In genomic region chr1:203268901-203269653, GRCh38 we compare ENCODE assay signal across 1 cellular context.
A peak's percentile ranks its signal among the peaks of the same experiment; 100 is the strongest.
TF ChIP-seq lines count a peak whose summit lies in the region.

No MANE protein-coding gene starts in this region.

TF ChIP-seq in K562, 482 proteins besides CTCF, POLR2A, EP300 and RAD21:
- no peak for TF ChIP-seq PHTF2 (CRISPR knock-in tag; IDR thresholded peaks at IDR 0.05)
- 0 out of 2 replicates have a peak, but pooled peaks have one; percentile 7 for TF ChIP-seq OTX1 (CRISPR knock-in tag; IDR thresholded peaks at IDR 0.05)
- 0 out of 4 replicates have a peak, but pooled peaks of 1 of the 2 experiments have one; percentile 21 for TF ChIP-seq MAZ (CRISPR knock-in tag; conservative IDR thresholded peaks at IDR 0.05 in 1 of 2, IDR thresholded peaks at IDR 0.05 in 1 of 2)
- no peak for TF ChIP-seq TOE1 (IDR thresholded peaks at IDR 0.05; ENCODE audit: borderline replicate concordance)
- TF ChIP-seq TOE1 (CRISPR knock-in tag; IDR thresholded peaks at IDR 0.05; ENCODE audit: borderline replicate concordance, low read depth), result peak; percentile 84; the same call in 1 of the 2 replicates
- peak; percentile 26 for TF ChIP-seq ZFP36 (IDR thresholded peaks at IDR 0.05; ENCODE audit: low read depth, low read length, partially characterized antibody)
- TF ChIP-seq C11orf30 (IDR thresholded peaks at IDR 0.05; ENCODE audit: low read depth), result peak; percentile 68
- TF ChIP-seq GABPA (tag; conservative IDR thresholded peaks at IDR 0.05; ENCODE audit: low read depth), result 0 out of 2 replicates have a peak, but pooled peaks have one; percentile 21
- TF ChIP-seq PKNOX1 (IDR thresholded peaks at IDR 0.05), result peak; percentile 24; the same call in 1 of the 2 replicates
- 0 out of 4 replicates have a peak, but pooled peaks of 1 of the 2 experiments have one; percentile 37 for TF ChIP-seq TEAD1 (CRISPR knock-in tag; IDR thresholded peaks at IDR 0.05)
- peak; percentile 86 for TF ChIP-seq GATA2 (CRISPR knock-in tag; IDR thresholded peaks at IDR 0.05)
- TF ChIP-seq NEUROD1 (IDR thresholded peaks at IDR 0.05; ENCODE audit: borderline replicate concordance, low read depth, low read length, partially characterized antibody), result peak; percentile 41
- peak in 1 of 2 experiments; percentile 47; a peak in 1 of 4 replicates for TF ChIP-seq HDAC1 (IDR thresholded peaks at IDR 0.05)
- no peak for TF ChIP-seq YBX1 (IDR thresholded peaks at IDR 0.05)
- no peak for TF ChIP-seq ZNF431 (CRISPR knock-in tag; IDR thresholded peaks at IDR 0.05)
- peak; percentile 74 for TF ChIP-seq ETV1 (tag; conservative IDR thresholded peaks at IDR 0.05; ENCODE audit: low read depth)
- TF ChIP-seq MEIS2 (IDR thresholded peaks at IDR 0.05; ENCODE audit: partially characterized antibody), result peak; percentile 51
- 0 out of 2 replicates have a peak, but pooled peaks have one; percentile 40 for TF ChIP-seq SMARCA4 (IDR thresholded peaks at IDR 0.05)
- peak; percentile 60 for TF ChIP-seq MAFK (IDR thresholded peaks at IDR 0.05; ENCODE audit: low read length)
- TF ChIP-seq PTRF (tag; IDR thresholded peaks at IDR 0.05), result no peak
- peak; percentile 76 for TF ChIP-seq DPF2 (IDR thresholded peaks at IDR 0.05)
- no peak for TF ChIP-seq PBX2 (CRISPR knock-in tag; IDR thresholded peaks at IDR 0.05; ENCODE audit: low read depth)
- TF ChIP-seq PBX2 (tag; conservative IDR thresholded peaks at IDR 0.05; ENCODE audit: low read depth), result peak; percentile 51; the same call in 1 of the 2 replicates
- no peak for TF ChIP-seq ZNF398 (CRISPR knock-in tag; IDR thresholded peaks at IDR 0.05)
- peak; percentile 78 for TF ChIP-seq KLF16 (IDR thresholded peaks at IDR 0.05)
- TF ChIP-seq ZNF77 (CRISPR knock-in tag; IDR thresholded peaks at IDR 0.05), result 0 out of 2 replicates have a peak, but pooled peaks have one; percentile 8
- TF ChIP-seq SMAD4 (CRISPR knock-in tag; conservative IDR thresholded peaks at IDR 0.05), result 0 out of 2 replicates have a peak, but pooled peaks have one; percentile 25
- peak; percentile 69 for TF ChIP-seq ARID1B (IDR thresholded peaks at IDR 0.05)
- peak; percentile 20; the same call in 1 of the 2 replicates for TF ChIP-seq L3MBTL2 (IDR thresholded peaks at IDR 0.05)
- TF ChIP-seq SLC30A9 (CRISPR knock-in tag; IDR thresholded peaks at IDR 0.05), result no peak
- TF ChIP-seq STAG1 (CRISPR knock-in tag; IDR thresholded peaks at IDR 0.05; ENCODE audit: borderline replicate concordance), result peak; percentile 48; the same call in 1 of the 2 replicates
- TF ChIP-seq THRB (CRISPR knock-in tag; conservative IDR thresholded peaks at IDR 0.05), result no peak
- peak; percentile 71; the same call in 1 of the 2 replicates for TF ChIP-seq ZEB2 (IDR thresholded peaks at IDR 0.05)
- peak; percentile 93 for TF ChIP-seq NFE2 (IDR thresholded peaks at IDR 0.05; ENCODE audit: low read depth)
- TF ChIP-seq MAFF (IDR thresholded peaks at IDR 0.05; ENCODE audit: low read length), result peak; percentile 46; the same call in 1 of the 2 replicates
- TF ChIP-seq ARID3A (IDR thresholded peaks at IDR 0.05; ENCODE audit: borderline replicate concordance, low read depth, low read length), result peak; percentile 58; the same call in 1 of the 2 replicates
- peak; percentile 91 for TF ChIP-seq CTBP1 (IDR thresholded peaks at IDR 0.05; ENCODE audit: borderline replicate concordance)
- TF ChIP-seq KHSRP (IDR thresholded peaks at IDR 0.05), result 0 out of 2 replicates have a peak, but pooled peaks have one; percentile 14
- peak; percentile 47; the same call in 1 of the 2 replicates for TF ChIP-seq RB1 (IDR thresholded peaks at IDR 0.05; ENCODE audit: low read depth)
- TF ChIP-seq PHF20 (IDR thresholded peaks at IDR 0.05; ENCODE audit: partially characterized antibody), result no peak
- no peak for TF ChIP-seq ZNF445 (CRISPR knock-in tag; IDR thresholded peaks at IDR 0.05; ENCODE audit: low read depth)
- 0 out of 2 replicates have a peak, but pooled peaks have one; percentile 23 for TF ChIP-seq MYNN (IDR thresholded peaks at IDR 0.05)
- no peak for TF ChIP-seq MYNN (CRISPR knock-in tag; IDR thresholded peaks at IDR 0.05)
- 0 out of 4 replicates have a peak, but pooled peaks of 1 of the 2 experiments have one; percentile 43 for TF ChIP-seq ARNT (IDR thresholded peaks at IDR 0.05)
- no peak for TF ChIP-seq BRF1 (IDR thresholded peaks at IDR 0.05; ENCODE audit: borderline replicate concordance, extremely low read depth, insufficient read length)
- peak; percentile 41; the same call in 1 of the 2 replicates for TF ChIP-seq MTA1 (IDR thresholded peaks at IDR 0.05; ENCODE audit: borderline replicate concordance)
- TF ChIP-seq ATF7 (IDR thresholded peaks at IDR 0.05), result peak; percentile 27; the same call in 1 of the 2 replicates
- peak; percentile 90 for TF ChIP-seq DEAF1 (CRISPR knock-in tag; IDR thresholded peaks at IDR 0.05)
- TF ChIP-seq TFE3 (CRISPR knock-in tag; IDR thresholded peaks at IDR 0.05), result no peak
- peak; percentile 89 for TF ChIP-seq SMC3 (conservative IDR thresholded peaks at IDR 0.05; ENCODE audit: insufficient read depth, low read depth, low read length)
- TF ChIP-seq MAFG (tag; conservative IDR thresholded peaks at IDR 0.05), result peak; percentile 78
- 0 out of 2 replicates have a peak, but pooled peaks have one; percentile 45 for TF ChIP-seq CC2D1A (IDR thresholded peaks at IDR 0.05)
- peak; percentile 60 for TF ChIP-seq ZNF316 (IDR thresholded peaks at IDR 0.05)
- peak in 1 of 2 experiments; percentile 83; a peak in 2 of 4 replicates for TF ChIP-seq RCOR1 (IDR thresholded peaks at IDR 0.05; ENCODE audit: borderline replicate concordance in 1 of 2, low read depth in 2 of 2, low read length in 2 of 2)
- no peak for TF ChIP-seq USF1 (CRISPR knock-in tag; IDR thresholded peaks at IDR 0.05)
- no peak for TF ChIP-seq GABPB1 (CRISPR knock-in tag; IDR thresholded peaks at IDR 0.05)
- peak; percentile 65; the same call in 1 of the 2 replicates for TF ChIP-seq LEF1 (IDR thresholded peaks at IDR 0.05)
- TF ChIP-seq ELK1 (CRISPR knock-in tag; IDR thresholded peaks at IDR 0.05), result no peak
- TF ChIP-seq CREM (IDR thresholded peaks at IDR 0.05; ENCODE audit: low read depth), result peak; percentile 56
- TF ChIP-seq JUND (IDR thresholded peaks at IDR 0.05; ENCODE audit: borderline replicate concordance, low read depth, low read length), result peak; percentile 62
- TF ChIP-seq JUND (tag; IDR thresholded peaks at IDR 0.05; ENCODE audit: borderline replicate concordance, low read depth, low read length), result peak; percentile 56; the same call in 1 of the 3 replicates
- no peak for TF ChIP-seq U2AF2 (optimal IDR thresholded peaks at IDR 0.05; ENCODE audit: low read depth, low read length)
